18 cellular contexts compared by ENCODE assay signal in genomic region chr10:30199376-30200018, GRCh38.
"Had no signal": no experiment of that assay in that cellular context is flagged by ENCODE, and none has a peak within 500 bp of the region (broad histone marks: within the 10 kb centered on the region; RNA-seq: fewer than 3 reads in every experiment).

No MANE protein-coding gene starts in this region.

- H3K36me3 ChIP-seq: lower lobe of right lung, right atrium auricular region, tibial artery, uterus, WERI-Rb-1 had no signal

- H3K27me3 ChIP-seq: right atrium auricular region, tibial artery, uterus had no signal

- H3K4me1 ChIP-seq: lower lobe of right lung, right atrium auricular region, tibial artery, uterus had no signal

- H3K9me3 ChIP-seq: lower lobe of right lung, tibial artery, uterus had no signal

- ATAC-seq: lower lobe of right lung; naive thymus-derived CD8-positive, alpha-beta T cell; stimulated activated naive B cell treated with anti-CD40 and anti-IgM and Interleukin-4, amounts not matched to agents 10 μg/mL and 1 μg/mL and 100 μg/mL, for 72 hours had no signal

- H3K4me3 ChIP-seq: lower lobe of right lung, right atrium auricular region, skin epidermis, tibial artery, uterus had no signal

- FAIRE-seq: colon had no signal

- DNase-seq: activated CD4-positive, alpha-beta T cell treated with anti-CD3 and anti-CD28 coated beads, Interleukin-2, amount 50 U/mL, for 48 hours; activated naive CD4-positive, alpha-beta T cell treated with anti-CD3 and anti-CD28 coated beads for 36 hours; effector CD8-positive, alpha-beta T cell; foreskin melanocyte; lower lobe of right lung; naive thymus-derived CD8-positive, alpha-beta T cell; nucleus accumbens; stimulated activated CD4-positive, alpha-beta T cell treated with anti-CD3 and anti-CD28 coated beads, Interleukin-15, amount 100 ng/mL, for 24 hours; stimulated activated CD4-positive, alpha-beta T cell treated with anti-CD3 and anti-CD28 coated beads, Interleukin-4, amount 100 ng/mL, for 1 hour; stimulated activated naive B cell treated with anti-CD40 and anti-IgM and Interleukin-4, amounts not matched to agents 10 μg/mL and 1 μg/mL and 100 μg/mL, for 72 hours; T-helper 1 cell; tibial artery; uterus; WERI-Rb-1 had no signal

- H3K27ac ChIP-seq: epithelial cell of prostate, lower lobe of right lung, right atrium auricular region, skin epidermis, tibial artery, uterus, WERI-Rb-1 had no signal
